ENCODE assay signal across 9 cellular contexts in the genomic region with DNA sequence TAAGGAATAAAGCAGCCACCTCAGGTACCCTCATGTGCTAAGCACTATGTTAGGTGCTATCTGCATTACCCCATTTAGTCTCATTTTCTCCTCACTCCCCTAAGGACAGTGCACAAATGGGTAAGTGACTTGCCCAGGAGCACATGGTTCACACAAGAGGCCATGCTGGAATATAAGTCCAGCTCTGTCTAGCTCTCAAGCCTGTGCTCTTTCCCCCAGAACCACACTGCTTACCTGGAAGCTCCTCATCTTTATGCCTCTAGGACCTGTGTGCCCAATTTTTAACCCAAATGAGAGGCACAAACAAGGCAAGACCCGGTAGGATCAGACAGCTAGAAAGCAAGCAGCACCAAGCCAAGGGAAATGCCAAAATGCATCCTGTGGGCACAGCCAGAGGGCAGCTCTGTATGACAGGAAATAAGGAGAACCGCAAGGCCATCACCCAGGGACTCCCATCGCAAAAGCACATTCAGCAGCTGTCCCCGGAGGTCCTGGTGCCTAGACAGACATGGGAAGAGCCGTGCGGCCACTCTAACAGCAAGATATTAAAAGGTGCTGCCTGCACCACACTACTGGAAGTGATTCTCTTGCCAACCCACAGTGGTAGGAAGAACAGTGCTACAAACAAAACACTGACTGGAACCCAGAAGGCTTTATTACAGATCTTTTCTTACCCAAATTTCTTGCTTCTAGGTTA.
DNase-seq lines count a peak whose midpoint lies in the region; ATAC-seq and TF ChIP-seq lines count a peak whose summit lies in the region.
"Had no signal": no experiment of that assay in that cellular context is flagged by ENCODE, and none has a peak within 500 bp of the region (broad histone marks: within the 10 kb centered on the region; RNA-seq: fewer than 3 reads in every experiment).

No MANE protein-coding gene starts in this region.

- no peaks in the 10 kb centered on the region for H3K27me3 ChIP-seq in esophagus muscularis mucosa
- H3K27me3 ChIP-seq in stomach = no peaks in the 10 kb centered on the region

- H3K4me3 ChIP-seq in esophagus muscularis mucosa (peak overlapping the region in 1 of 4 donors; percentile 4), stomach (no peak overlapping the region)

- H3K36me3 ChIP-seq in esophagus muscularis mucosa (no peaks in the 10 kb centered on the region), stomach (peaks cover 0 to 7% (median 3%) of the 10 kb centered on the region in 4 donors)

- peak; percentile 53 for ATAC-seq in T-helper 17 cell
- no peak for ATAC-seq in HG03097 (IDR thresholded peaks at IDR 0.05; ENCODE audit: low FRiP score, unreplicated experiment)

- DNase-seq in SKM-1 treated with dmso at 0.1 percent for 144 hours (lab: John Stamatoyannopoulos, UW; ENCODE audit: unreplicated experiment) (peak; percentile 29), SKM-1 (lab: John Stamatoyannopoulos, UW; ENCODE audit: unreplicated experiment) (no peak), T-helper 17 cell (no peak), esophagus muscularis mucosa (ENCODE audit: extremely low spot score) (no peak), stomach (no peak), NAMALWA (ENCODE audit: low spot score) (no peak), ecto neural progenitor cell (ENCODE audit: low spot score) (no peak)
- DNase-seq: NCI-H187 treated with DMSO at 0.1 percent for 48 hours had no signal

- peaks cover 5% of the 10 kb centered on the region for H3K36me3 Mint-ChIP-seq in T-helper 17 cell (ENCODE audit: low read depth)

- TF ChIP-seq CTCF in esophagus muscularis mucosa (IDR thresholded peaks at IDR 0.05) = peak in 1 of 3 experiments; percentile 16
- no peak for TF ChIP-seq CTCF in stomach (IDR thresholded peaks at IDR 0.05)

- no peaks in the 10 kb centered on the region for H3K9me3 ChIP-seq in T-helper 17 cell (ENCODE audit: control insufficient read depth, low read length, poor library complexity, severe bottlenecking)
- no peaks in the 10 kb centered on the region for H3K9me3 ChIP-seq in esophagus muscularis mucosa
- H3K9me3 ChIP-seq in stomach = no peaks in the 10 kb centered on the region

- TF ChIP-seq EP300 in esophagus muscularis mucosa (IDR thresholded peaks at IDR 0.05) (no peak), stomach (IDR thresholded peaks at IDR 0.05) (no peak)

- H3K4me1 ChIP-seq in esophagus muscularis mucosa = peaks cover 37 to 77% (median 63%) of the 10 kb centered on the region in 4 donors
- H3K4me1 ChIP-seq in stomach = peaks cover 15 to 60% (median 32%) of the 10 kb centered on the region in 4 donors

- WGBS in esophagus muscularis mucosa = 44% methylated on average over 2 of the region's 6 CpGs
- 52 to 73% (median 65%) methylated on average over 6 of the region's 6 CpGs for WGBS in stomach, 5 donors

- H3K4me1 Mint-ChIP-seq in T-helper 17 cell = peaks cover 35% of the 10 kb centered on the region

- H3K4me3 Mint-ChIP-seq in T-helper 17 cell = peak overlapping the region; percentile 71

- peak overlapping the region; percentile 80 for H3K27ac Mint-ChIP-seq in T-helper 17 cell

- H3K27ac ChIP-seq in esophagus muscularis mucosa (replicated peaks in 1 of 4) (peak overlapping the region; percentile 78 to 84 (median 79)), stomach (peak overlapping the region in 4 of 5 donors; percentile 28 to 77 (median 62))

- intact Hi-C loops in esophagus muscularis mucosa (cut with DNase I) = loop anchor here (5.0 kb wide), 1 partner anchor 126 kb away; no protein-coding TSS in a partner anchor
- intact Hi-C loops in stomach (cut with DNase I; ENCODE audit: low total_unique reads) = no loop called here

- no peaks in the 10 kb centered on the region for H3K27me3 Mint-ChIP-seq in T-helper 17 cell

- TF ChIP-seq POLR2A in esophagus muscularis mucosa (IDR thresholded peaks at IDR 0.05; ENCODE audit: low read depth) (no peak), stomach (IDR thresholded peaks at IDR 0.05) (no peak)
